ENCODE assay signal across 8 cellular contexts in genomic region chr6:105458552-105458951, GRCh38. TPM values are rescaled to one million over a fixed set of nuclear protein-coding genes. Genes with fewer than 3 reads are reported as not detected.
DNase-seq lines count a peak whose midpoint lies in the region; ATAC-seq and TF ChIP-seq lines count a peak whose summit lies in the region.
"Had no signal": no experiment of that assay in that cellular context is flagged by ENCODE, and none has a peak within 500 bp of the region (broad histone marks: within the 10 kb centered on the region; RNA-seq: fewer than 3 reads in every experiment).

No MANE protein-coding gene starts in this region.

- ATAC-seq in GM18907 (IDR thresholded peaks at IDR 0.05; ENCODE audit: unreplicated experiment): peak; percentile 61
- peak; percentile 45 for ATAC-seq in HG02588 (IDR thresholded peaks at IDR 0.05; ENCODE audit: unreplicated experiment)
- ATAC-seq in natural killer cell treated with Interleukin-12 subunit alpha and Interleukin-12 subunit beta and Interleukin-15 and Interleukin-18, amount 100 ng/mL, for 72 hours: peak; percentile 69 to 71
- no peak for ATAC-seq in right lobe of liver
- ATAC-seq in omental fat pad (ENCODE audit: low FRiP score): no peak

- CTCF ChIA-PET in OCI-LY7 (lab: Charles Lee; ENCODE audit: unreplicated experiment): no interaction called here

- no peak for TF ChIP-seq CTCF in OCI-LY7 (conservative IDR thresholded peaks at IDR 0.05; ENCODE audit: low read length)
- TF ChIP-seq CTCF in right lobe of liver (IDR thresholded peaks at IDR 0.05): no peak
- no peak for TF ChIP-seq CTCF in omental fat pad (IDR thresholded peaks at IDR 0.05)

- H3K36me3 ChIP-seq in OCI-LY7 (ENCODE audit: insufficient read depth, low read length) (no peaks in the 10 kb centered on the region), right lobe of liver (no peaks in the 10 kb centered on the region)

- peak overlapping the region; percentile 82 for H3K4me3 Mint-ChIP-seq in natural killer cell treated with Interleukin-12 subunit alpha and Interleukin-12 subunit beta and Interleukin-15 and Interleukin-18, amount 100 ng/mL, for 72 hours

- H3K27ac ChIP-seq in OCI-LY7 (ENCODE audit: low read depth, low read length, poor library complexity, severe bottlenecking) (no peak overlapping the region), right lobe of liver (no peak overlapping the region)

- no peak overlapping the region for H3K4me3 ChIP-seq in OCI-LY7 (ENCODE audit: low read depth, low read length, poor library complexity, severe bottlenecking)
- no peak overlapping the region for H3K4me3 ChIP-seq in right lobe of liver

- WGBS in right lobe of liver (ENCODE audit: insufficient coverage, low coverage, low lambda C conversion rate, missing lambda C conversion rate): 61% methylated on average over 1 of the region's 1 CpG

- peaks cover 32 to 61% of the 10 kb centered on the region in 2 donors for H3K4me1 Mint-ChIP-seq in natural killer cell treated with Interleukin-12 subunit alpha and Interleukin-12 subunit beta and Interleukin-15 and Interleukin-18, amount 100 ng/mL, for 72 hours (ENCODE audit: low read depth in 2 of 2)

- no peaks in the 10 kb centered on the region for H3K9me2 ChIP-seq in OCI-LY7 (ENCODE audit: insufficient read depth, low read length)

- no peaks in the 10 kb centered on the region for H3K36me3 Mint-ChIP-seq in natural killer cell treated with Interleukin-12 subunit alpha and Interleukin-12 subunit beta and Interleukin-15 and Interleukin-18, amount 100 ng/mL, for 72 hours

- no TSS peak for BruUV-seq in OCI-LY7 (replicated peaks; lab: Mats Ljungman, UMichigan)

- peak overlapping the region; percentile 7; the same call in 1 of the 2 replicates for H2AFZ ChIP-seq in OCI-LY7 (ENCODE audit: low read length)

- no peaks in the 10 kb centered on the region for H3K9me3 Mint-ChIP-seq in natural killer cell treated with Interleukin-12 subunit alpha and Interleukin-12 subunit beta and Interleukin-15 and Interleukin-18, amount 100 ng/mL, for 72 hours

- peaks cover 0 to 8% of the 10 kb centered on the region in 2 donors for H3K27me3 ChIP-seq in right lobe of liver

- H3K9me3 ChIP-seq in OCI-LY7 (ENCODE audit: low read length) (no peaks in the 10 kb centered on the region), right lobe of liver (no peaks in the 10 kb centered on the region)

- H3K27me3 Mint-ChIP-seq in natural killer cell treated with Interleukin-12 subunit alpha and Interleukin-12 subunit beta and Interleukin-15 and Interleukin-18, amount 100 ng/mL, for 72 hours: no peaks in the 10 kb centered on the region

- H3K4me2 ChIP-seq in OCI-LY7 (ENCODE audit: low read length): no peak overlapping the region

- no peaks in the 10 kb centered on the region for H3K4me1 ChIP-seq in OCI-LY7 (ENCODE audit: insufficient read depth, low read length, poor library complexity, severe bottlenecking)
- no peaks in the 10 kb centered on the region for H3K4me1 ChIP-seq in right lobe of liver

- DNase-seq in OCI-LY7 (ENCODE audit: low spot score) (no peak), right lobe of liver (no peak), NCI-H2029 (lab: John Stamatoyannopoulos, UW) (no peak), omental fat pad (ENCODE audit: low spot score) (no peak)
- no peak for DNase-seq in natural killer cell treated with Interleukin-12 subunit alpha and Interleukin-12 subunit beta and Interleukin-15 and Interleukin-18, amount 100 ng/mL, for 72 hours (ENCODE audit: low spot score)
- DNase-seq: NCI-H69 had no signal

- TF ChIP-seq POLR2A in right lobe of liver (IDR thresholded peaks at IDR 0.05): no peak

- peak overlapping the region; percentile 83 to 96 for H3K27ac Mint-ChIP-seq in natural killer cell treated with Interleukin-12 subunit alpha and Interleukin-12 subunit beta and Interleukin-15 and Interleukin-18, amount 100 ng/mL, for 72 hours

- no peaks in the 10 kb centered on the region for H4K20me1 ChIP-seq in OCI-LY7 (ENCODE audit: insufficient read depth, low read length)

- POLR2A ChIA-PET in OCI-LY7 (lab: Charles Lee): interaction anchor here (0.7 kb wide), 3 partner anchors 25 to 68 kb away, joined by 3 to 6 read pairs (median 4); no protein-coding TSS in a partner anchor

- intact Hi-C loops in OCI-LY7 (cut with micrococcal nuclease; ENCODE audit: unreplicated experiment): no loop called here
- intact Hi-C loops in right lobe of liver (cut with DNase I): no loop called here

- no peaks in the 10 kb centered on the region for H3K79me2 ChIP-seq in OCI-LY7 (ENCODE audit: insufficient read depth, low read depth, low read length)

RNA-seq across cellular contexts. Expression of gene PREP, which starts 55.7 kb away (rescaled TPM):
- total RNA-seq in OCI-LY7 (2014; rRNA removed; shearing (Covaris generic)): 10.4 and 12.0 TPM in 2 replicates
- total RNA-seq in OCI-LY7 (2022) (27.0 and 28.8 TPM in 2 replicates), right lobe of liver (10 to 100 TPM; 14.8 to 18.8 (median 16.7) TPM), omental fat pad (10 to 100 TPM; 18.1 to 29.9 (median 23.6) TPM)
- 10 to 100 TPM; 48.1 to 61.0 TPM for total RNA-seq in natural killer cell treated with Interleukin-12 subunit alpha and Interleukin-12 subunit beta and Interleukin-15 and Interleukin-18, amount 100 ng/mL, for 72 hours

Comparison
In these comparisons a context has a peak if more than half of its experiments do, and no peak if none do; other contexts are left out.
1. ATAC-seq: peak in GM18907 (single experiment), HG02588 (single experiment) and natural killer cell treated with Interleukin-12 subunit alpha and Interleukin-12 subunit beta and Interleukin-15 and Interleukin-18, amount 100 ng/mL, for 72 hours (2 of 2); none in right lobe of liver (0 of 4) and omental fat pad (single experiment).